Comparison of ENCODE assay signal across 16 cellular contexts in genomic region chr4:185254434-185254833, GRCh38. TPM values are rescaled to one million over a fixed set of nuclear protein-coding genes. Genes with fewer than 3 reads are reported as not detected.
DNase-seq lines count a peak whose midpoint lies in the region; ATAC-seq and TF ChIP-seq lines count a peak whose summit lies in the region.
"Had no signal": no experiment of that assay in that cellular context is flagged by ENCODE, and none has a peak within 500 bp of the region (broad histone marks: within the 10 kb centered on the region; RNA-seq: fewer than 3 reads in every experiment).

No MANE protein-coding gene starts in this region.

- TF ChIP-seq CTCF in GM23338 (conservative IDR thresholded peaks at IDR 0.05; ENCODE audit: low read depth in 2 of 2) = no peak
- no peak for TF ChIP-seq CTCF in activated CD8-positive, alpha-beta T cell treated with anti-CD3 and anti-CD28 coated beads for 36 hours (IDR thresholded peaks at IDR 0.05)

- intact Hi-C loops in CD4-positive, alpha-beta memory T cell (cut with micrococcal nuclease) = loop anchor here (1.0 kb wide), 1 partner anchor 50 kb away; no protein-coding TSS in a partner anchor
- intact Hi-C loops in activated CD8-positive, alpha-beta T cell treated with anti-CD3 and anti-CD28 coated beads for 36 hours (cut with micrococcal nuclease) = no loop called here

- H3K4me3 Mint-ChIP-seq in CD4-positive, alpha-beta memory T cell = peak overlapping the region; percentile 17 to 77 (median 66)
- H3K4me3 Mint-ChIP-seq in GM23338 = no peak overlapping the region
- no peak overlapping the region for H3K4me3 Mint-ChIP-seq in activated CD8-positive, alpha-beta T cell treated with anti-CD3 and anti-CD28 coated beads for 36 hours
- H3K4me3 Mint-ChIP-seq: CD14-positive monocyte had no signal

- no peaks in the 10 kb centered on the region for H3K27me3 ChIP-seq in CD4-positive, alpha-beta memory T cell (ENCODE audit: insufficient read depth, low read length)
- H3K27me3 ChIP-seq in GM23338 (ENCODE audit: insufficient read depth) = no peaks in the 10 kb centered on the region
- H3K27me3 ChIP-seq: sigmoid colon had no signal

- H4K20me1 ChIP-seq in GM23338 (replicated peaks; ENCODE audit: insufficient read depth) = no peaks in the 10 kb centered on the region

- POLR2A ChIA-PET in CD4-positive, alpha-beta memory T cell (lab: Charles Lee; ENCODE audit: partially characterized antibody) = interaction anchor here (0.7 to 3.4 kb wide), 9 partner anchors 9 to 171 kb away, joined by 3 to 35 read pairs (median 4); partner anchors contain the start of genes SNX25 and UFSP2
- POLR2A ChIA-PET in activated CD8-positive, alpha-beta T cell treated with anti-CD3 and anti-CD28 coated beads for 36 hours (lab: Charles Lee) = interaction anchor here (0.6 kb wide), 1 partner anchor 49 kb away, joined by 3 read pairs; no protein-coding TSS in a partner anchor

- H3K4me1 ChIP-seq in CD4-positive, alpha-beta memory T cell (ENCODE audit: insufficient read depth, low read length) = peaks cover 82% of the 10 kb centered on the region
- peaks cover 22% of the 10 kb centered on the region; the same call in 1 of the 2 replicates for H3K4me1 ChIP-seq in GM23338 (ENCODE audit: insufficient read depth)

- H3K4me2 ChIP-seq in GM23338 = no peak overlapping the region

- no peak overlapping the region for H2AFZ ChIP-seq in GM23338

- no peaks in the 10 kb centered on the region for H3K9me3 Mint-ChIP-seq in CD4-positive, alpha-beta memory T cell
- no peaks in the 10 kb centered on the region for H3K9me3 Mint-ChIP-seq in GM23338
- no peaks in the 10 kb centered on the region for H3K9me3 Mint-ChIP-seq in activated CD8-positive, alpha-beta T cell treated with anti-CD3 and anti-CD28 coated beads for 36 hours
- H3K9me3 Mint-ChIP-seq: CD14-positive monocyte had no signal

- H3K4me1 Mint-ChIP-seq in CD4-positive, alpha-beta memory T cell = peaks cover 35 to 86% (median 67%) of the 10 kb centered on the region in 4 donors
- peaks cover 29% of the 10 kb centered on the region for H3K4me1 Mint-ChIP-seq in GM23338
- H3K4me1 Mint-ChIP-seq in activated CD8-positive, alpha-beta T cell treated with anti-CD3 and anti-CD28 coated beads for 36 hours (ENCODE audit: low read depth) = peaks cover 49% of the 10 kb centered on the region
- H3K4me1 Mint-ChIP-seq: CD14-positive monocyte had no signal

- CTCF ChIA-PET in CD4-positive, alpha-beta memory T cell (lab: Charles Lee; ENCODE audit: partially characterized antibody) = interaction anchor here (1.0 to 1.3 kb wide), 4 partner anchors 9 to 111 kb away, joined by 3 to 5 read pairs (median 3); partner anchors contain the start of gene SLC25A4
- CTCF ChIA-PET in activated CD8-positive, alpha-beta T cell treated with anti-CD3 and anti-CD28 coated beads for 36 hours (lab: Charles Lee) = interaction anchor here (0.9 kb wide), 1 partner anchor 71 kb away, joined by 4 read pairs; no protein-coding TSS in a partner anchor

- no peak overlapping the region for H3K4me3 ChIP-seq in CD4-positive, alpha-beta memory T cell (ENCODE audit: low read length in 2 of 2)
- no peak overlapping the region for H3K4me3 ChIP-seq in GM23338
- H3K4me3 ChIP-seq: sigmoid colon, thoracic aorta had no signal

- H3K36me3 Mint-ChIP-seq in CD4-positive, alpha-beta memory T cell = peaks cover 0 to 10% of the 10 kb centered on the region in 2 donors
- H3K36me3 Mint-ChIP-seq in GM23338 (ENCODE audit: low read depth) = peaks cover 3% of the 10 kb centered on the region; the same call in 1 of the 3 replicates
- H3K36me3 Mint-ChIP-seq in activated CD8-positive, alpha-beta T cell treated with anti-CD3 and anti-CD28 coated beads for 36 hours (ENCODE audit: low read depth) = peaks cover 19% of the 10 kb centered on the region
- H3K36me3 Mint-ChIP-seq: CD14-positive monocyte had no signal

- no peaks in the 10 kb centered on the region for H3K79me2 ChIP-seq in GM23338 (replicated peaks; ENCODE audit: insufficient read depth)

- no peaks in the 10 kb centered on the region for H3K9me2 ChIP-seq in GM23338 (ENCODE audit: insufficient read depth)

- DNase-seq in CD4-positive, alpha-beta memory T cell = peak; percentile 43 to 75 (median 55)
- DNase-seq in GM23338 (ENCODE audit: low spot score) (peak; percentile 33), glomerular visceral epithelial cell (ENCODE audit: extremely low spot score) (peak; percentile 27), NCI-H187 treated with DMSO at 0.1 percent for 48 hours (lab: John Stamatoyannopoulos, UW) (no peak), HPDE6-E6E7 (ENCODE audit: extremely low spot score) (no peak), cerebellum (ENCODE audit: low spot score) (no peak)
- no peak for DNase-seq in activated CD8-positive, alpha-beta T cell treated with anti-CD3 and anti-CD28 coated beads for 36 hours
- no peak for DNase-seq in stimulated activated CD4-positive, alpha-beta T cell treated with anti-CD3 and anti-CD28 coated beads, Interleukin-15, amount 100 ng/mL, for 24 hours
- DNase-seq: effector CD8-positive, alpha-beta T cell; glutamatergic neuron; left colon; NCI-H345; RPMI8226; sigmoid colon had no signal

- H3K9me3 ChIP-seq in CD4-positive, alpha-beta memory T cell (ENCODE audit: control insufficient read depth in 1 of 2, low read length in 2 of 2) = no peaks in the 10 kb centered on the region
- H3K9me3 ChIP-seq: sigmoid colon, thoracic aorta had no signal

- peak overlapping the region; percentile 83 to 99 (median 90) for H3K27ac Mint-ChIP-seq in CD4-positive, alpha-beta memory T cell
- H3K27ac Mint-ChIP-seq in GM23338 = peak overlapping the region; percentile 70
- peak overlapping the region; percentile 33 for H3K27ac Mint-ChIP-seq in activated CD8-positive, alpha-beta T cell treated with anti-CD3 and anti-CD28 coated beads for 36 hours
- H3K27ac Mint-ChIP-seq: CD14-positive monocyte had no signal

- H3K27ac ChIP-seq in CD4-positive, alpha-beta memory T cell (ENCODE audit: low read depth, low read length) = peak overlapping the region; percentile 52
- H3K27ac ChIP-seq in GM23338 (ENCODE audit: low read depth) = no peak overlapping the region
- H3K27ac ChIP-seq: sigmoid colon, thoracic aorta had no signal

- H3F3A ChIP-seq in GM23338 (replicated peaks; ENCODE audit: low read depth) = no peaks in the 10 kb centered on the region

- H3K27me3 Mint-ChIP-seq in CD4-positive, alpha-beta memory T cell = no peaks in the 10 kb centered on the region
- no peaks in the 10 kb centered on the region for H3K27me3 Mint-ChIP-seq in GM23338 (ENCODE audit: insufficient read depth, low read depth, poor library complexity)
- H3K27me3 Mint-ChIP-seq in activated CD8-positive, alpha-beta T cell treated with anti-CD3 and anti-CD28 coated beads for 36 hours = no peaks in the 10 kb centered on the region

- no peak for ATAC-seq in GM23338
- no peak for ATAC-seq in activated CD8-positive, alpha-beta T cell treated with anti-CD3 and anti-CD28 coated beads for 36 hours
- ATAC-seq: left colon had no signal

- no peaks in the 10 kb centered on the region for H3K36me3 ChIP-seq in CD4-positive, alpha-beta memory T cell (ENCODE audit: insufficient read depth, low read length)
- no peaks in the 10 kb centered on the region for H3K36me3 ChIP-seq in GM23338 (ENCODE audit: insufficient read depth)
- H3K36me3 ChIP-seq: sigmoid colon, thoracic aorta had no signal

TF ChIP-seq in GM23338, 12 proteins besides CTCF, POLR2A, EP300 and RAD21 (continues in another document):
- no peak for TF ChIP-seq ZNF114 (CRISPR knock-in tag; IDR thresholded peaks at IDR 0.05)
- no peak for TF ChIP-seq STAT1 (IDR thresholded peaks at IDR 0.05; ENCODE audit: unreplicated experiment)

RNA-seq across cellular contexts. Expression of gene SNX25, which starts 45.0 kb away (rescaled TPM):
- total RNA-seq in CD4-positive, alpha-beta memory T cell = 10 to 100 TPM; 23.0 to 24.5 TPM
- polyA plus RNA-seq in CD4-positive, alpha-beta memory T cell = 1 to 10 TPM; 3.5 to 8.4 TPM
- 17.7 and 25.0 TPM in 2 replicates for total RNA-seq in GM23338 (2014; rRNA removed; shearing (Covaris generic))
- 6.9 TPM in 2 replicates for polyA plus RNA-seq in GM23338 (2016; fragmentation: Nextera tagmentation; extraction: Ambion mirVana)
- 10 to 100 TPM; 24.0 to 24.3 TPM for total RNA-seq in activated CD8-positive, alpha-beta T cell treated with anti-CD3 and anti-CD28 coated beads for 36 hours
- total RNA-seq in cerebellum = 27.7 TPM

RNA-seq across cellular contexts. Expression of gene CFAP97, which starts 50.6 kb away (rescaled TPM):
- 10 to 100 TPM; 41.6 to 41.9 TPM for total RNA-seq in CD4-positive, alpha-beta memory T cell
- 100 to 1,000 TPM; 123 to 128 TPM for polyA plus RNA-seq in CD4-positive, alpha-beta memory T cell
- total RNA-seq in GM23338 (2014; rRNA removed; shearing (Covaris generic)) = 37.7 and 38.4 TPM in 2 replicates
- polyA plus RNA-seq in GM23338 (2016; fragmentation: Nextera tagmentation; extraction: Ambion mirVana) = 59.2 and 73.3 TPM in 2 replicates
- total RNA-seq in activated CD8-positive, alpha-beta T cell treated with anti-CD3 and anti-CD28 coated beads for 36 hours = 10 to 100 TPM; 48.5 to 50.3 TPM
- total RNA-seq in cerebellum = 45.4 TPM

Comparison
In these comparisons a context has a peak if more than half of its experiments do, and no peak if none do; other contexts are left out.
1. DNase-seq: peak in CD4-positive, alpha-beta memory T cell (5 of 5), GM23338 (single experiment) and glomerular visceral epithelial cell (single experiment); none in activated CD8-positive, alpha-beta T cell treated with anti-CD3 and anti-CD28 coated beads for 36 hours (single experiment), NCI-H187 treated with DMSO at 0.1 percent for 48 hours (single experiment), HPDE6-E6E7 (single experiment), cerebellum (single experiment) and stimulated activated CD4-positive, alpha-beta T cell treated with anti-CD3 and anti-CD28 coated beads, Interleukin-15, amount 100 ng/mL, for 24 hours (single experiment).
2. H3K27ac Mint-ChIP-seq: peak in every context shown above with its lines; median percentile 90 in CD4-positive, alpha-beta memory T cell; 70 in GM23338; 33 in activated CD8-positive, alpha-beta T cell treated with anti-CD3 and anti-CD28 coated beads for 36 hours.
3. H3K4me3 Mint-ChIP-seq: peak in CD4-positive, alpha-beta memory T cell (8 of 8); none in GM23338 (single experiment) and activated CD8-positive, alpha-beta T cell treated with anti-CD3 and anti-CD28 coated beads for 36 hours (single experiment).